Comparison of ENCODE assay signal across 9 cellular contexts in the genomic region with DNA sequence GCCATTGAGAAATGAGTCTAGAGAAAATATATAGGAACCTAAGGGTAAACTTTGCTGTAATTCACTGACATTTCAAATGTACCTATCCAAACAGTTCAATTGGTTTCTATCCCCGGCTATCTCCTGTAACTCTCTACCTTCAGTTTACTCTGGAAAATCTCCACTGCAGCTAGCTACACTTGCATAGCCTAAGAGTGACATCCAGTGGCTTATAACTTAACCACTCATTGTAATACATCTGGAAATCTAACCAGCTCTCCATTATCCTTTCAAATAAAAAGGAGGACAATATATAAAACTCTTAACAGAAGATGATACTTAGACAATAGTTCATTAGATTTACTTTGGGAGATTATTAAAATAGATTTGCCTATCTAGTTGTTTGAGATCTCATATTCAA. TPM values are rescaled to one million over a fixed set of nuclear protein-coding genes. Genes with fewer than 3 reads are reported as not detected.
DNase-seq lines count a peak whose midpoint lies in the region; ATAC-seq, FAIRE-seq and TF ChIP-seq lines count a peak whose summit lies in the region.
"Had no signal": no experiment of that assay in that cellular context is flagged by ENCODE, and none has a peak within 500 bp of the region (broad histone marks: within the 10 kb centered on the region; RNA-seq: fewer than 3 reads in every experiment).

No MANE protein-coding gene starts in this region.

- H2AFZ ChIP-seq in HCT116 (ENCODE audit: low read depth, low read length, poor library complexity, severe bottlenecking): no peak overlapping the region

- CTCF ChIA-PET in A549 (lab: Yijun Ruan, JAX) (interaction anchor here (0.5 to 5.7 kb wide), 40 partner anchors 8 to 869 kb away, joined by 3 to 96 read pairs (median 4); partner anchors contain the start of gene SLIT3), HCT116 (lab: Charles Lee) (interaction anchor here (1.0 to 1.3 kb wide), 3 partner anchors 278 to 561 kb away, joined by 3 to 4 read pairs (median 3); no protein-coding TSS in a partner anchor)

- POLR2A ChIA-PET in A549 (lab: Yijun Ruan, JAX): no interaction called here
- POLR2A ChIA-PET in HCT116 (lab: Charles Lee): no interaction called here

- peak overlapping the region; percentile 22; the same call in 1 of the 3 replicates for H3K4me2 ChIP-seq in A549
- no peak overlapping the region for H3K4me2 ChIP-seq in HCT116 (ENCODE audit: low read length)

- H3K4me3 Mint-ChIP-seq in effector memory CD8-positive, alpha-beta T cell: no peak overlapping the region

- H3K4me3 ChIP-seq in A549 (no peak overlapping the region), HCT116 (replicated peaks in 1 of 2; ENCODE audit: low read depth in 1 of 2, low read length in 2 of 2) (no peak overlapping the region), ascending aorta (no peak overlapping the region)

- no peaks in the 10 kb centered on the region for H3K36me3 Mint-ChIP-seq in effector memory CD8-positive, alpha-beta T cell (ENCODE audit: insufficient read depth)

- H3K36me3 ChIP-seq in HCT116 (ENCODE audit: control insufficient read depth in 1 of 2, insufficient read depth in 2 of 2, low read length in 2 of 2): no peaks in the 10 kb centered on the region
- no peaks in the 10 kb centered on the region for H3K36me3 ChIP-seq in ascending aorta

- H3K9ac ChIP-seq in HCT116 (ENCODE audit: low read length): no peak overlapping the region

- H3K27me3 Mint-ChIP-seq in effector memory CD8-positive, alpha-beta T cell: peaks cover 81 to 90% of the 10 kb centered on the region in 2 donors

- no peaks in the 10 kb centered on the region for H3K9me3 Mint-ChIP-seq in effector memory CD8-positive, alpha-beta T cell

- H3K4me1 ChIP-seq in A549 (peaks cover 32% of the 10 kb centered on the region), HCT116 (ENCODE audit: control insufficient read depth in 1 of 2, insufficient read depth in 2 of 2, low read length in 2 of 2) (no peaks in the 10 kb centered on the region), ascending aorta (no peaks in the 10 kb centered on the region)

- peak; percentile 95 to 99 for ATAC-seq in A549
- ATAC-seq in HCT116: 0 out of 2 replicates have a peak, but pooled peaks have one; percentile 36
- no peak for ATAC-seq in HG02588 (IDR thresholded peaks at IDR 0.05; ENCODE audit: unreplicated experiment)
- no peak for ATAC-seq in effector memory CD8-positive, alpha-beta T cell (replicated peaks)

- H4K20me1 ChIP-seq in HCT116 (ENCODE audit: insufficient read depth): no peaks in the 10 kb centered on the region

- no peak for TF ChIP-seq EP300 in A549 (IDR thresholded peaks at IDR 0.05)

- no peaks in the 10 kb centered on the region for H3K79me2 ChIP-seq in HCT116 (ENCODE audit: insufficient read depth, low read length)

- 0 out of 3 replicates have a peak, but pooled peaks cover 1% of the 10 kb centered on the region for H3K9me3 ChIP-seq in A549
- no peaks in the 10 kb centered on the region for H3K9me3 ChIP-seq in HCT116 (ENCODE audit: control insufficient read depth in 1 of 2, insufficient read depth in 1 of 2, low read depth in 1 of 2, low read length in 2 of 2)
- H3K9me3 ChIP-seq in ascending aorta: no peaks in the 10 kb centered on the region

- intact Hi-C loops in HCT116 (cut with micrococcal nuclease): no loop called here
- intact Hi-C loops in ascending aorta (cut with DNase I): loop anchor here (5.0 kb wide), 1 partner anchor 561 kb away; no protein-coding TSS in a partner anchor

- BruUV-seq in HCT116 (replicated peaks; lab: Mats Ljungman, UMichigan): no TSS peak

- no peak overlapping the region for H3K27ac Mint-ChIP-seq in effector memory CD8-positive, alpha-beta T cell

- TF ChIP-seq CTCF in A549 (IDR thresholded peaks at IDR 0.05) (peak; percentile 92), HCT116 (IDR thresholded peaks at IDR 0.05 in 2 of 3, conservative IDR thresholded peaks at IDR 0.05 in 1 of 3; ENCODE audit: borderline replicate concordance in 1 of 3, insufficient read depth in 1 of 3, low read depth in 2 of 3, low read length in 2 of 3) (peak in 2 of 3 experiments; percentile 14 to 18; a peak in 1 of 6 replicates), ascending aorta (IDR thresholded peaks at IDR 0.05) (peak in 2 of 3 experiments; percentile 17 to 34)

- FAIRE-seq in A549 (lab: Jason Lieb, UNC): peak; percentile 92
- FAIRE-seq: G401.6 had no signal

- RAD21 ChIA-PET in HCT116 (lab: Charles Lee; ENCODE audit: low non-redundant PET in 1 of 2, low total read pairs in 2 of 2, uncharacterized antibody in 2 of 2, unreplicated experiment in 2 of 2): no interaction called here

- TF ChIP-seq POLR2A in A549 (IDR thresholded peaks at IDR 0.05; ENCODE audit: low read length): no peak
- no peak for TF ChIP-seq POLR2A in HCT116 (IDR thresholded peaks at IDR 0.05; ENCODE audit: borderline replicate concordance, extremely low read depth, insufficient read depth, insufficient read length)

- H3K9me2 ChIP-seq in HCT116 (ENCODE audit: insufficient read depth): no peaks in the 10 kb centered on the region

- TF ChIP-seq RAD21 in A549 (conservative IDR thresholded peaks at IDR 0.05 in 1 of 2, IDR thresholded peaks at IDR 0.05 in 1 of 2) (peak; percentile 97 to 99), HCT116 (IDR thresholded peaks at IDR 0.05; ENCODE audit: low read depth) (peak; percentile 44)

- no peaks in the 10 kb centered on the region for H3K4me1 Mint-ChIP-seq in effector memory CD8-positive, alpha-beta T cell (ENCODE audit: low read depth in 2 of 2)

- H3K27ac ChIP-seq in A549 (peak overlapping the region; percentile 11 to 63; a peak in 2 of 6 replicates), HCT116 (ENCODE audit: low read depth, low read length) (no peak overlapping the region), ascending aorta (no peak overlapping the region)

- H3K27me3 ChIP-seq in HCT116 (ENCODE audit: insufficient read depth, low read length): peaks cover 12% of the 10 kb centered on the region
- no peaks in the 10 kb centered on the region for H3K27me3 ChIP-seq in ascending aorta

- 4% methylated on average over 1 of the region's 1 CpG for WGBS in A549 (ENCODE audit: missing lambda C conversion rate)

- DNase-seq in A549 (ENCODE audit: low read depth in 1 of 2, low spot score in 1 of 2) (peak; percentile 48 to 68), HCT116 (ENCODE audit: low read depth, low spot score) (no peak), ascending aorta (ENCODE audit: low spot score in 2 of 2) (no peak), iris pigment epithelial cell (ENCODE audit: low read depth) (peak; percentile 49), NCI-H146 treated with DMSO at 0.1 percent for 48 hours (lab: John Stamatoyannopoulos, UW; ENCODE audit: unreplicated experiment) (no peak), NOMO-1 treated with DMSO at 0.1 percent for 48 hours (lab: John Stamatoyannopoulos, UW; ENCODE audit: unreplicated experiment) (no peak)
- no peak for DNase-seq in effector memory CD8-positive, alpha-beta T cell

TF ChIP-seq in A549, 52 proteins besides CTCF, POLR2A, EP300 and RAD21:
- TF ChIP-seq USF2 (IDR thresholded peaks at IDR 0.05) (no peak), SMC3 (IDR thresholded peaks at IDR 0.05) (peak; percentile 95), MAZ (IDR thresholded peaks at IDR 0.05; ENCODE audit: borderline replicate concordance, low read depth, low read length) (no peak)

TF ChIP-seq in HCT116, 20 proteins besides CTCF, POLR2A, EP300 and RAD21:
- TF ChIP-seq ZFX (IDR thresholded peaks at IDR 0.05): no peak
- no peak for TF ChIP-seq ZNF274 (IDR thresholded peaks at IDR 0.05; ENCODE audit: low read depth, low read length)
- no peak for TF ChIP-seq SP1 (IDR thresholded peaks at IDR 0.05; ENCODE audit: low read depth)
- TF ChIP-seq, protein P1, sequence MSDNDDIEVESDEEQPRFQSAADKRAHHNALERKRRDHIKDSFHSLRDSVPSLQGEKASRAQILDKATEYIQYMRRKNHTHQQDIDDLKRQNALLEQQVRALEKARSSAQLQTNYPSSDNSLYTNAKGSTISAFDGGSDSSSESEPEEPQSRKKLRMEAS (IDR thresholded peaks at IDR 0.05): no peak
- TF ChIP-seq ELF1 (IDR thresholded peaks at IDR 0.05; ENCODE audit: borderline replicate concordance, low read depth): no peak
- TF ChIP-seq EZH2 (IDR thresholded peaks at IDR 0.05): no peak
- TF ChIP-seq FOSL1 (IDR thresholded peaks at IDR 0.05; ENCODE audit: low read depth): no peak
- TF ChIP-seq ATF3 (IDR thresholded peaks at IDR 0.05): no peak
- TF ChIP-seq TCF7L2 (IDR thresholded peaks at IDR 0.05; ENCODE audit: borderline replicate concordance, extremely low read depth, insufficient read depth, insufficient read length): no peak
- TF ChIP-seq SIN3A (IDR thresholded peaks at IDR 0.05; ENCODE audit: low read depth): no peak
TF ChIP-seq in HCT116: peak in this region for 0.

RNA-seq across cellular contexts. Expression of gene SPDL1, which starts 35.3 kb away (rescaled TPM):
- 62.1 and 103 TPM in 2 replicates for polyA plus RNA-seq in A549 (2011; rRNA removed)
- polyA plus RNA-seq in A549 (2012; cell fraction: cytosol; rRNA removed): 28.8 and 34.1 TPM in 2 replicates
- polyA plus RNA-seq in A549 (2012; cell fraction: nucleus; rRNA removed): 19.8 and 35.2 TPM in 2 replicates
- polyA plus RNA-seq in A549 (2017; fragmentation: RNase III; extraction: RNeasy Plus Mini Kit Qiagen cat#74134 plus additional on column Dnase treatment): 100 to 116 TPM (median 102 TPM) in 3 replicates
- 14.4 and 16.7 TPM in 2 replicates for polyA minus RNA-seq in A549 (2011; rRNA and poly(A)+ RNA removed)
- total RNA-seq in HCT116 (2021; ENCODE audit: unreplicated experiment): 28.5 TPM
- polyA plus RNA-seq in HCT116 (2012): 11.7 and 21.5 TPM in 2 replicates
- total RNA-seq in ascending aorta: 5.5 TPM

Comparison
In these comparisons a context has a peak if more than half of its experiments do, and no peak if none do; other contexts are left out.
1. ATAC-seq: peak in A549 (2 of 2) and HCT116 (single experiment); none in HG02588 (single experiment) and effector memory CD8-positive, alpha-beta T cell (single experiment).
2. DNase-seq: peak in A549 (2 of 2) and iris pigment epithelial cell (single experiment); none in HCT116 (single experiment), ascending aorta (0 of 2), NCI-H146 treated with DMSO at 0.1 percent for 48 hours (single experiment), effector memory CD8-positive, alpha-beta T cell (0 of 3) and NOMO-1 treated with DMSO at 0.1 percent for 48 hours (single experiment).
3. H3K27ac ChIP-seq: peak in A549 (2 of 2); none in HCT116 (single experiment) and ascending aorta (0 of 2).
4. CTCF ChIP-seq: peak in every context shown above with its lines; median percentile 92 in A549; 26 in ascending aorta; 16 in HCT116.
5. Of the 6 proteins assayed by ChIP-seq in both A549 and HCT116: peak only in A549: none; only in HCT116: none; in both: CTCF and RAD21; in neither: 4.